8 cellular contexts compared by ENCODE assay signal in genomic region chr15:34436956-34437442, GRCh38. TPM values are rescaled to one million over a fixed set of nuclear protein-coding genes. Genes with fewer than 3 reads are reported as not detected.
DNase-seq lines count a peak whose midpoint lies in the region; ATAC-seq and TF ChIP-seq lines count a peak whose summit lies in the region.

No MANE protein-coding gene starts in this region.

- peaks cover 8% of the 10 kb centered on the region for H3K36me3 ChIP-seq in WERI-Rb-1

- peaks cover 18% of the 10 kb centered on the region for H3K36me3 Mint-ChIP-seq in central memory CD8-positive, alpha-beta T cell (ENCODE audit: insufficient read depth)

- 1% methylated on average over 23 to 36 of the region's 70 CpGs for WGBS in lower leg skin, 2 donors

- no peaks in the 10 kb centered on the region for H3K27me3 ChIP-seq in WERI-Rb-1 (ENCODE audit: insufficient read depth, low read depth, severe bottlenecking)

- H3K4me3 Mint-ChIP-seq in central memory CD8-positive, alpha-beta T cell, result peak overlapping the region; percentile 81

- DNase-seq in NCI-H2227 (lab: John Stamatoyannopoulos, UW; ENCODE audit: unreplicated experiment) (peak; percentile 47), NCI-H2227 treated with DMSO at 0.1 percent for 48 hours (lab: John Stamatoyannopoulos, UW) (no peak), WERI-Rb-1 (peak; percentile 54), lower leg skin (ENCODE audit: low spot score in 2 of 2) (no peak), cerebellar cortex (ENCODE audit: low spot score) (no peak)
- DNase-seq in central memory CD8-positive, alpha-beta T cell (ENCODE audit: low spot score in 2 of 2), result peak; percentile 26 to 31
- DNase-seq in stimulated activated CD8-positive, alpha-beta memory T cell treated with anti-CD3 and anti-CD28 coated beads, Interleukin-12 subunit alpha, Interleukin-12 subunit beta, amount 100 ng/mL, for 1 hour (ENCODE audit: low read depth), result peak; percentile 15

- H3K9me3 ChIP-seq in WERI-Rb-1 (ENCODE audit: severe bottlenecking), result no peaks in the 10 kb centered on the region

- intact Hi-C loops in lower leg skin (cut with DNase I; ENCODE audit: low total_unique reads), result no loop called here

- peak overlapping the region; percentile 89 for H3K4me3 ChIP-seq in WERI-Rb-1 (ENCODE audit: low read depth, low read length)
- peak overlapping the region; percentile 33 for H3K4me3 ChIP-seq in lower leg skin (ENCODE audit: low read depth, poor library complexity, severe bottlenecking)

- peak; percentile 68 for ATAC-seq in HG03064 (IDR thresholded peaks at IDR 0.05; ENCODE audit: low read depth, unreplicated experiment)
- ATAC-seq in central memory CD8-positive, alpha-beta T cell (replicated peaks; ENCODE audit: extremely low read depth, poor library complexity, severe bottlenecking), result peak; percentile 62

- peaks cover 19% of the 10 kb centered on the region for H3K4me1 Mint-ChIP-seq in central memory CD8-positive, alpha-beta T cell

- H3K9me3 Mint-ChIP-seq in central memory CD8-positive, alpha-beta T cell, result no peaks in the 10 kb centered on the region

- H3K27ac ChIP-seq in WERI-Rb-1, result peak overlapping the region; percentile 64

- no peak for TF ChIP-seq POLR2A in lower leg skin (IDR thresholded peaks at IDR 0.05)

- H3K27ac Mint-ChIP-seq in central memory CD8-positive, alpha-beta T cell (ENCODE audit: low read depth), result no peak overlapping the region

- no peaks in the 10 kb centered on the region for H3K27me3 Mint-ChIP-seq in central memory CD8-positive, alpha-beta T cell

- TF ChIP-seq CTCF in WERI-Rb-1 (IDR thresholded peaks at IDR 0.05; ENCODE audit: low read depth, low read length) (0 out of 2 replicates have a peak, but pooled peaks have one; percentile 12), lower leg skin (IDR thresholded peaks at IDR 0.05) (no peak)

RNA-seq across cellular contexts. Expression of gene GOLGA8A, which starts 0.6 kb away (rescaled TPM):
- total RNA-seq in lower leg skin, result 10 to 100 TPM; 23.2 to 38.3 (median 31.1) TPM

Comparison
In these comparisons a context has a peak if more than half of its experiments do, and no peak if none do; other contexts are left out.
1. DNase-seq: peak in NCI-H2227 (single experiment), WERI-Rb-1 (single experiment), central memory CD8-positive, alpha-beta T cell (2 of 2) and stimulated activated CD8-positive, alpha-beta memory T cell treated with anti-CD3 and anti-CD28 coated beads, Interleukin-12 subunit alpha, Interleukin-12 subunit beta, amount 100 ng/mL, for 1 hour (single experiment); none in NCI-H2227 treated with DMSO at 0.1 percent for 48 hours (single experiment), lower leg skin (0 of 2) and cerebellar cortex (single experiment).